1 cellular context compared by ENCODE assay signal in the genomic region with DNA sequence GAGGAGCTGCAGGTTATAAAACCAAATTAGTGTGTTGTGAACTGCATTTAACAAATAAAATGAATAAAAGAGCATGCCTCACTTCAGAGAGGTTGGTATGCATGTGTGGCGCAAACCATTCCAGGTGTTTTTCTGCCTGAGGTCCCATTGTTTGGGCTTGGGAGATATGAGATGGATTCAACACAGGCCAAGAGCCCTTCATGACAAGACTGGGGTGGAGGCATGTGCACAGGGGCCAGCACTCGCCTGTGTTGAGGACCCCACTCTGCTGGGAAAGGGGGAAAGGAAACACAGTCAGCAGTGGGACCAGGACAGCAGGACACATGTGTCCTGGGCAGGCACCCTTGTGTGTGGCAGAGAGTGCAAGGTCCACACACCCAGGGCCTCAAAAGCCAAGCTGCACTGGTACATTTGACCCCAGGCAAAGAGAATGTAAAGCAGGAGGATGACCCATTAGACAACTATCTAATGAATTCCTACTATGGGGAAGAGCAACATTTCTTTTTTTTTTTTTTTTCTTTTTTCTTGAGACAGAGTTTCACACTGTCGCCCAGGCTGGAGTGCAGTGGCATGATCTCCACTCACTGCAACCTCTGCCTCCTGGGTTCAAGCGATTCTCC.
TF ChIP-seq lines count a peak whose summit lies in the region.

No MANE protein-coding gene starts in this region.

TF ChIP-seq in IMR-90, 13 proteins besides CTCF, POLR2A, EP300 and RAD21:
- no peak for TF ChIP-seq RFX5 (IDR thresholded peaks at IDR 0.05; ENCODE audit: low read depth, low read length)
